In the genomic region with DNA sequence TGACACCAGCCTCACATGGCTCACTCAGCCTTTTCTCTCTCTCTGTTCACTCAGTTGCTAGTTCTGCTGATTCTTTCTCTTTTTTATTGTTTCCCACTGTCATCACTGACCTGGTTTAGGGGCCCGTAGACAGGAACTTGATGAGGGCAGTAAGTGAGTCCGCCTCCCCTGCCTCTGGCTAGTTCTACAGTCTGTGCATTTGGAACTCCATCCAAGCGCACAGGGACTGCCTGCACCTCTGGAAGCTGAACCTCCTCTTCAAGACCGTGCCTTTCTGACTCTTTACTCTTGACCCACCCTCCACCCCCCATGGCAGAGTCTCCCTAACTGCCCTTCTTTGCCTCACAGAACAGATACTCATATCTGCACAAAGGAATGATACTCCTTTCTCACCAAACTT, we compare ENCODE assay signal across 15 cellular contexts. TPM values are rescaled to one million over a fixed set of nuclear protein-coding genes. Genes with fewer than 3 reads are reported as not detected.
DNase-seq lines count a peak whose midpoint lies in the region; TF ChIP-seq lines count a peak whose summit lies in the region.
"Had no signal": no experiment of that assay in that cellular context is flagged by ENCODE, and none has a peak within 500 bp of the region (broad histone marks: within the 10 kb centered on the region; RNA-seq: fewer than 3 reads in every experiment).

No MANE protein-coding gene starts in this region.

- no peaks in the 10 kb centered on the region for H3K27me3 Mint-ChIP-seq in Caco-2 (ENCODE audit: insufficient read depth, unreplicated experiment)

- no peak for TF ChIP-seq POLR2A in Peyer's patch (IDR thresholded peaks at IDR 0.05)

- peaks cover 54% of the 10 kb centered on the region for H3K36me3 Mint-ChIP-seq in Caco-2 (ENCODE audit: insufficient read depth, unreplicated experiment)

- peak overlapping the region; percentile 46 to 71 (median 71) for H3K9ac ChIP-seq in skeletal muscle tissue (ENCODE audit: low read depth in 1 of 3, low read length in 3 of 3)

- H3K27ac Mint-ChIP-seq in Caco-2 (ENCODE audit: unreplicated experiment): peak overlapping the region; percentile 70
- H3K27ac Mint-ChIP-seq: T-helper 1 cell treated with Interleukin-12 subunit alpha and Interleukin-12 subunit beta and Interleukin-4 antibody, amounts not matched to agents 30 μg/mL and 1 μg/mL, for 36 hours had no signal

- H3K4me3 Mint-ChIP-seq in Caco-2 (ENCODE audit: unreplicated experiment): peak overlapping the region; percentile 86

- CTCF ChIA-PET in Caco-2 (lab: Charles Lee) (no interaction called here), GM10248 (lab: Yijun Ruan, JAX) (interaction anchor here (0.7 to 3.3 kb wide), 3 partner anchors 31 to 88 kb away, joined by 3 to 10 read pairs (median 3); no protein-coding TSS in a partner anchor)

- intact Hi-C loops in Caco-2 (cut with micrococcal nuclease; ENCODE audit: unreplicated experiment): no loop called here

- H3K9me3 ChIP-seq in Caco-2: no peaks in the 10 kb centered on the region
- no peaks in the 10 kb centered on the region for H3K9me3 ChIP-seq in skeletal muscle tissue (ENCODE audit: control insufficient read depth in 3 of 3, low read length in 3 of 3)
- no peaks in the 10 kb centered on the region for H3K9me3 ChIP-seq in Peyer's patch

- BruUV-seq in Caco-2 (replicated peaks; lab: Mats Ljungman, UMichigan): no TSS peak

- H3K4me3 ChIP-seq in Caco-2 (ENCODE audit: low read depth, low read length) (no peak overlapping the region), skeletal muscle tissue (ENCODE audit: low read length in 3 of 3) (peak overlapping the region; percentile 30 to 55 (median 40)), Peyer's patch (no peak overlapping the region)

- POLR2A ChIA-PET in Caco-2 (lab: Charles Lee) (no interaction called here), GM10248 (lab: Yijun Ruan, JAX) (no interaction called here)

- no peaks in the 10 kb centered on the region for H3K9me3 Mint-ChIP-seq in Caco-2 (ENCODE audit: unreplicated experiment)
- H3K9me3 Mint-ChIP-seq: T-helper 1 cell treated with Interleukin-12 subunit alpha and Interleukin-12 subunit beta and Interleukin-4 antibody, amounts not matched to agents 30 μg/mL and 1 μg/mL, for 36 hours had no signal

- H3K27ac ChIP-seq in skeletal muscle tissue (ENCODE audit: low read depth, low read length) (peak overlapping the region; percentile 36), Peyer's patch (no peak overlapping the region)

- H3K4me1 Mint-ChIP-seq in Caco-2 (ENCODE audit: low read depth, unreplicated experiment): peaks cover 46% of the 10 kb centered on the region

- H3K36me3 ChIP-seq in Caco-2 (ENCODE audit: control insufficient read depth, insufficient read depth, low read length) (no peaks in the 10 kb centered on the region), skeletal muscle tissue (ENCODE audit: control insufficient read depth in 3 of 3, insufficient read depth in 3 of 3, low read length in 3 of 3) (no peaks in the 10 kb centered on the region), Peyer's patch (no peaks in the 10 kb centered on the region)

- no peak for TF ChIP-seq CTCF in Caco-2 (IDR thresholded peaks at IDR 0.05; ENCODE audit: insufficient read depth in 1 of 2, low read depth in 1 of 2, low read length in 1 of 2, severe bottlenecking in 1 of 2, unreplicated experiment in 1 of 2)
- TF ChIP-seq CTCF in Peyer's patch (IDR thresholded peaks at IDR 0.05): no peak
- no peak for TF ChIP-seq CTCF in GM10248 (IDR thresholded peaks at IDR 0.05; ENCODE audit: control extremely low read depth, extremely low read depth, low read depth, missing control alignments)

- H3K4me1 ChIP-seq in Caco-2: peaks cover 28% of the 10 kb centered on the region
- H3K4me1 ChIP-seq in skeletal muscle tissue (ENCODE audit: control insufficient read depth in 3 of 3, insufficient read depth in 3 of 3, low read length in 3 of 3): peaks cover 42 to 65% (median 51%) of the 10 kb centered on the region in 3 donors
- H3K4me1 ChIP-seq in Peyer's patch: peaks cover 0 to 28% (median 5%) of the 10 kb centered on the region in 4 donors

- no peaks in the 10 kb centered on the region for H3K27me3 ChIP-seq in Caco-2 (replicated peaks; ENCODE audit: control insufficient read depth, insufficient read depth, low read length)
- no peaks in the 10 kb centered on the region for H3K27me3 ChIP-seq in skeletal muscle tissue (ENCODE audit: control insufficient read depth in 3 of 3, insufficient read depth in 3 of 3, low read length in 3 of 3)
- no peaks in the 10 kb centered on the region for H3K27me3 ChIP-seq in Peyer's patch

- DNase-seq in Caco-2 (no peak), RPMI8226 (peak; percentile 54), islet precursor cell (peak; percentile 48), Peyer's patch (no peak), NOMO-1 treated with dmso at 0.1 percent for 144 hours (lab: John Stamatoyannopoulos, UW; ENCODE audit: unreplicated experiment) (no peak), GM10248 (ENCODE audit: extremely low spot score) (no peak)
- DNase-seq: AML-193; HCEC 1CT; KBM-7; NCI-H2081; NCI-H510A treated with DMSO at 0.1 percent for 48 hours; nucleus accumbens; stimulated activated CD4-positive, alpha-beta T cell treated with anti-CD3 and anti-CD28 coated beads, Interleukin-1b, Interleukin-23, amount 100 ng/mL, for 48 hours had no signal

RNA-seq across cellular contexts. Expression of a gene that starts 4.2 kb away (rescaled TPM):
- total RNA-seq in Caco-2 (2022) (19.8 and 24.4 TPM in 2 replicates), skeletal muscle tissue (48.0 TPM), Peyer's patch (10 to 100 TPM in 3 of 4 donors, 1 to 10 TPM in 1; 6.4 to 20.6 (median 12.8) TPM)

Comparison
In these comparisons a context has a peak if more than half of its experiments do, and no peak if none do; other contexts are left out.
1. DNase-seq: peak in RPMI8226 (single experiment) and islet precursor cell (single experiment); none in Caco-2 (0 of 2), Peyer's patch (0 of 3), NOMO-1 treated with dmso at 0.1 percent for 144 hours (single experiment) and GM10248 (single experiment).
2. H3K4me3 ChIP-seq: peak in skeletal muscle tissue (3 of 3); none in Caco-2 (single experiment) and Peyer's patch (0 of 4).